28 cellular contexts compared by ENCODE assay signal in genomic region chr12:74910831-74911230, GRCh38.
"Had no signal": no experiment of that assay in that cellular context is flagged by ENCODE, and none has a peak within 500 bp of the region (broad histone marks: within the 10 kb centered on the region; RNA-seq: fewer than 3 reads in every experiment).

No MANE protein-coding gene starts in this region.

- ATAC-seq: effector memory CD8-positive, alpha-beta T cell; esophagus mucosa; foreskin keratinocyte; gastrocnemius medialis; gastroesophageal sphincter; heart left ventricle; heart right ventricle had no signal

- H3K4me3 ChIP-seq: colonic mucosa, coronary artery, dorsolateral prefrontal cortex, esophagus muscularis mucosa, esophagus squamous epithelium, gastrocnemius medialis, gastroesophageal sphincter, heart left ventricle, heart right ventricle, hepatocyte had no signal

- H3K9me3 ChIP-seq: colonic mucosa, esophagus muscularis mucosa, esophagus squamous epithelium, gastrocnemius medialis, gastroesophageal sphincter, heart left ventricle, heart right ventricle had no signal

- H3K4me1 ChIP-seq: colonic mucosa, esophagus muscularis mucosa, esophagus squamous epithelium, foreskin keratinocyte, gastrocnemius medialis, gastroesophageal sphincter, heart left ventricle, heart right ventricle had no signal

- DNase-seq: colonic mucosa; cortex of kidney; dermis blood vessel endothelial cell; dorsolateral prefrontal cortex; effector CD4-positive, alpha-beta T cell; effector CD8-positive, alpha-beta T cell; effector memory CD4-positive, alpha-beta T cell; effector memory CD8-positive, alpha-beta T cell; endodermal cell; erythroblast; esophagus squamous epithelium; foreskin fibroblast; foreskin keratinocyte; foreskin melanocyte; gastrocnemius medialis; glutamatergic neuron; head of caudate nucleus; heart left ventricle; heart right ventricle had no signal

- H3K27ac ChIP-seq: colonic mucosa, coronary artery, dorsolateral prefrontal cortex, epithelial cell of prostate, esophagus muscularis mucosa, esophagus squamous epithelium, foreskin keratinocyte, gastrocnemius medialis, gastroesophageal sphincter, heart left ventricle, heart right ventricle, hepatocyte had no signal

- H3K79me2 ChIP-seq: hepatocyte had no signal

- H3K36me3 ChIP-seq: colonic mucosa, esophagus muscularis mucosa, esophagus squamous epithelium, gastrocnemius medialis, gastroesophageal sphincter, heart left ventricle, heart right ventricle had no signal

- H3K27me3 ChIP-seq: colonic mucosa, dorsolateral prefrontal cortex, esophagus muscularis mucosa, esophagus squamous epithelium, foreskin keratinocyte, gastrocnemius medialis, gastroesophageal sphincter, heart left ventricle, heart right ventricle, hepatocyte had no signal

- FAIRE-seq: endometrium, endothelial cell of umbilical vein, frontal cortex had no signal

- H2AFZ ChIP-seq: hepatocyte had no signal

- H3K4me2 ChIP-seq: hepatocyte had no signal
